In the genomic region with DNA sequence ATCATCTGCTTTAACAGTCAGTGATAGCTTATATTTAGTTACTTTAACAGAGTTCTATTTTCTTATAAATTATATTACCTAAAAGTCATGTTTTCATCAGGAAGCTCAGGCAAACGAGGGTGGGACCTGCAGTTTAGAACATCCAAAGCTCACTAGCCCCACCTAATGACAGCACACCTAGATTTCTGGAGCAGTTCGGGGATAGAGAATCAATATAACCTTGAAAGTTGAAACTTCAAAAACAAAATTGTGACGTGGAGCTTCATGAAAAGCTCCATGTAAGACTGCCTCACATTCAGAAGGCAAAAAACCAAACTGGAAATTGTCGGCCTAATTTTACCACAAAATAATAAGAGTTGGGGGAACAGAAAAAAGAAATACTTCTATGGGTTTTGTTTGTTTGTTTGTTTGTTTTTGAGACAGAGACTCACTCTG, we compare ENCODE assay signal across 8 cellular contexts.
DNase-seq lines count a peak whose midpoint lies in the region; TF ChIP-seq lines count a peak whose summit lies in the region.

No MANE protein-coding gene starts in this region.

- CTCF ChIA-PET in HEK293T (lab: Yijun Ruan, JAX) = interaction anchor here (0.6 to 2.0 kb wide), 16 partner anchors 9 to 968 kb away, joined by 3 to 12 read pairs (median 4); no protein-coding TSS in a partner anchor

- DNase-seq in NCI-H2081 (lab: John Stamatoyannopoulos, UW) (peak; percentile 32 to 36), NCI-H2081 treated with DMSO at 0.1 percent for 48 hours (lab: John Stamatoyannopoulos, UW) (no peak), HEK293T (ENCODE audit: extremely low spot score) (peak; percentile 38), NCI-H1417 (lab: John Stamatoyannopoulos, UW) (peak; percentile 32 to 63 (median 36)), glomerular visceral epithelial cell (ENCODE audit: extremely low spot score) (peak; percentile 49), anterior cingulate cortex (lab: John Stamatoyannopoulos, UW) (no peak)
- peak; percentile 32 to 57 for DNase-seq in activated CD4-positive, alpha-beta T cell treated with anti-CD3 and anti-CD28 coated beads, Interleukin-2, amount 50 U/mL, for 48 hours
- DNase-seq in stimulated activated CD4-positive, alpha-beta T cell treated with anti-CD3 and anti-CD28 coated beads, Interleukin-12 subunit alpha, Interleukin-12 subunit beta, amount 100 ng/mL, for 4 hours = peak; percentile 11

- POLR2A ChIA-PET in HEK293T (lab: Yijun Ruan, JAX) = no interaction called here

TF ChIP-seq in HEK293T, 16 proteins besides CTCF, POLR2A, EP300 and RAD21:
- TF ChIP-seq FOXA1 (IDR thresholded peaks at IDR 0.05) (no peak), FOXM1 (IDR thresholded peaks at IDR 0.05; ENCODE audit: borderline replicate concordance) (no peak), L3MBTL2 (conservative IDR thresholded peaks at IDR 0.05) (no peak), ELF4 (IDR thresholded peaks at IDR 0.05) (no peak), ARNT (IDR thresholded peaks at IDR 0.05) (no peak), NFRKB (IDR thresholded peaks at IDR 0.05) (no peak), SUZ12 (IDR thresholded peaks at IDR 0.05) (no peak), BHLHE40 (IDR thresholded peaks at IDR 0.05; ENCODE audit: borderline replicate concordance) (no peak), SP1 (IDR thresholded peaks at IDR 0.05) (no peak), LEF1 (IDR thresholded peaks at IDR 0.05; ENCODE audit: borderline replicate concordance) (no peak), TARDBP (IDR thresholded peaks at IDR 0.05) (no peak), FOXK2 (IDR thresholded peaks at IDR 0.05) (no peak), CTBP1 (IDR thresholded peaks at IDR 0.05; ENCODE audit: borderline replicate concordance) (no peak), ZNF384 (IDR thresholded peaks at IDR 0.05) (no peak), HDGF (IDR thresholded peaks at IDR 0.05; ENCODE audit: borderline replicate concordance) (no peak)
TF ChIP-seq in HEK293T: peak in this region for 0.

Comparison
In these comparisons a context has a peak if more than half of its experiments do, and no peak if none do; other contexts are left out.
1. DNase-seq: peak in NCI-H2081 (2 of 2), HEK293T (single experiment), NCI-H1417 (3 of 3), activated CD4-positive, alpha-beta T cell treated with anti-CD3 and anti-CD28 coated beads, Interleukin-2, amount 50 U/mL, for 48 hours (2 of 2), glomerular visceral epithelial cell (single experiment) and stimulated activated CD4-positive, alpha-beta T cell treated with anti-CD3 and anti-CD28 coated beads, Interleukin-12 subunit alpha, Interleukin-12 subunit beta, amount 100 ng/mL, for 4 hours (single experiment); none in NCI-H2081 treated with DMSO at 0.1 percent for 48 hours (single experiment) and anterior cingulate cortex (0 of 58).